In genomic region chr16:88452485-88453216, GRCh38 we compare ENCODE assay signal across 1 cellular context.
TF ChIP-seq lines count a peak whose summit lies in the region.

No MANE protein-coding gene starts in this region.

TF ChIP-seq in GM12878, 131 proteins besides CTCF, POLR2A, EP300 and RAD21 (continued from another document):
- TF ChIP-seq RBBP5 (conservative IDR thresholded peaks at IDR 0.05) = no peak
- 0 out of 2 replicates have a peak, but pooled peaks have one; percentile 57 for TF ChIP-seq NR2F1 (conservative IDR thresholded peaks at IDR 0.05)
- peak; percentile 97 for TF ChIP-seq MAX (IDR thresholded peaks at IDR 0.05; ENCODE audit: low read depth, low read length)
- TF ChIP-seq IRF4 (IDR thresholded peaks at IDR 0.05; ENCODE audit: low read depth, low read length) = no peak
- peak; percentile 64 for TF ChIP-seq NKRF (conservative IDR thresholded peaks at IDR 0.05)
- TF ChIP-seq USF1 (IDR thresholded peaks at IDR 0.05; ENCODE audit: borderline replicate concordance, extremely low read length, insufficient read depth, low read depth, low read length) = peak; percentile 56
- TF ChIP-seq EED (IDR thresholded peaks at IDR 0.05; ENCODE audit: low read depth) = no peak
- peak; percentile 75 for TF ChIP-seq MEF2B (IDR thresholded peaks at IDR 0.05; ENCODE audit: partially characterized antibody, poor library complexity, severe bottlenecking)
- 0 out of 2 replicates have a peak, but pooled peaks have one; percentile 34 for TF ChIP-seq ZNF207 (IDR thresholded peaks at IDR 0.05; ENCODE audit: borderline replicate concordance)
- TF ChIP-seq LARP7 (IDR thresholded peaks at IDR 0.05) = 0 out of 2 replicates have a peak, but pooled peaks have one; percentile 14
- peak; percentile 10 for TF ChIP-seq RELA (IDR thresholded peaks at IDR 0.05; ENCODE audit: borderline replicate concordance, partially characterized antibody)
- TF ChIP-seq HDGF (IDR thresholded peaks at IDR 0.05) = peak; percentile 77; the same call in 1 of the 2 replicates
- TF ChIP-seq RAD51 (IDR thresholded peaks at IDR 0.05) = 0 out of 2 replicates have a peak, but pooled peaks have one; percentile 18
- 0 out of 2 replicates have a peak, but pooled peaks have one; percentile 47 for TF ChIP-seq NBN (IDR thresholded peaks at IDR 0.05)
- peak; percentile 81 for TF ChIP-seq ZNF687 (IDR thresholded peaks at IDR 0.05)
- TF ChIP-seq POLR2AphosphoS5 (IDR thresholded peaks at IDR 0.05; ENCODE audit: low read length) = no peak; the same call in 1 of the 2 replicates
- peak; percentile 93 to 96 for TF ChIP-seq BHLHE40 (IDR thresholded peaks at IDR 0.05; ENCODE audit: borderline replicate concordance in 1 of 2, low read depth in 2 of 2, low read length in 1 of 2)
- no peak for TF ChIP-seq BACH1 (IDR thresholded peaks at IDR 0.05; ENCODE audit: borderline replicate concordance)
- TF ChIP-seq NFIC (IDR thresholded peaks at IDR 0.05; ENCODE audit: low read depth, low read length) = no peak
- TF ChIP-seq MYC (IDR thresholded peaks at IDR 0.05; ENCODE audit: insufficient read depth, insufficient read length, insufficient replicate concordance, low read length, severe bottlenecking) = no peak
- 0 out of 2 replicates have a peak, but pooled peaks have one; percentile 11 for TF ChIP-seq GATAD2B (conservative IDR thresholded peaks at IDR 0.05; ENCODE audit: low read depth)
- TF ChIP-seq PKNOX1 (IDR thresholded peaks at IDR 0.05) = peak; percentile 38; the same call in 1 of the 2 replicates
